In genomic region chr6:32190946-32191677, GRCh38 we compare ENCODE assay signal across 9 cellular contexts. TPM values are rescaled to one million over a fixed set of nuclear protein-coding genes. Genes with fewer than 3 reads are reported as not detected.
DNase-seq lines count a peak whose midpoint lies in the region; ATAC-seq and TF ChIP-seq lines count a peak whose summit lies in the region.
"Had no signal": no experiment of that assay in that cellular context is flagged by ENCODE, and none has a peak within 500 bp of the region (broad histone marks: within the 10 kb centered on the region; RNA-seq: fewer than 3 reads in every experiment).

No MANE protein-coding gene starts in this region.

- H3K9me2 ChIP-seq in MM.1S (replicated peaks; ENCODE audit: insufficient read depth, low read length): no peaks in the 10 kb centered on the region

- peak overlapping the region; percentile 95 to 100 (median 100) for H3K4me2 ChIP-seq in BLaER1 treated with 17β-estradiol and CSF1 and Interleukin-3, amounts not matched to agents 10 nM and 100 nM
- peak overlapping the region; percentile 97; the same call in 1 of the 2 replicates for H3K4me2 ChIP-seq in MM.1S (ENCODE audit: low read depth, low read length)
- H3K4me2 ChIP-seq in neural progenitor cell: peak overlapping the region; percentile 99

- ATAC-seq in HG03097 (IDR thresholded peaks at IDR 0.05; ENCODE audit: low FRiP score, unreplicated experiment): no peak

- H3K27ac ChIP-seq in BLaER1 treated with 17β-estradiol and CSF1 and Interleukin-3, amounts not matched to agents 10 nM and 100 nM: peak overlapping the region; percentile 89 to 99 (median 97)
- H3K27ac ChIP-seq in MM.1S (ENCODE audit: low read length) (peak overlapping the region; percentile 68; the same call in 1 of the 2 replicates), duodenal mucosa (ENCODE audit: low read depth, low read length) (peak overlapping the region; percentile 94), neural progenitor cell (peak overlapping the region; percentile 78)

- no peak for TF ChIP-seq CTCF in MM.1S (IDR thresholded peaks at IDR 0.05; ENCODE audit: low read length)
- no peak for TF ChIP-seq CTCF in neural progenitor cell (IDR thresholded peaks at IDR 0.05)
- no peak for TF ChIP-seq CTCF in GM20000 (IDR thresholded peaks at IDR 0.05; ENCODE audit: extremely low read depth, missing control alignments)

- DNase-seq in MM.1S (no peak), neural progenitor cell (ENCODE audit: low spot score) (no peak), iPS-NIHi7 (ENCODE audit: extremely low spot score) (no peak), GM20000 (ENCODE audit: low spot score) (no peak), hypothalamus (lab: John Stamatoyannopoulos, UW) (no peak)
- DNase-seq: GF-D8 had no signal

- H3K4me3 Mint-ChIP-seq in neural progenitor cell: peak overlapping the region; percentile 72

- H3F3A ChIP-seq in MM.1S (ENCODE audit: insufficient read depth, low read length): peaks cover 21% of the 10 kb centered on the region; the same call in 1 of the 2 replicates
- H3F3A ChIP-seq in neural progenitor cell (ENCODE audit: low read depth): peaks cover 50% of the 10 kb centered on the region

- peaks cover 32% of the 10 kb centered on the region for H3K79me2 ChIP-seq in MM.1S (ENCODE audit: low read length)
- H3K79me2 ChIP-seq in neural progenitor cell (ENCODE audit: low read depth): peaks cover 36% of the 10 kb centered on the region

- peaks cover 15% of the 10 kb centered on the region for H3K36me3 Mint-ChIP-seq in neural progenitor cell

- peak overlapping the region; percentile 90 for H3K27ac Mint-ChIP-seq in neural progenitor cell

- H3K27me3 ChIP-seq in BLaER1 treated with 17β-estradiol and CSF1 and Interleukin-3, amounts not matched to agents 10 nM and 100 nM: no peaks in the 10 kb centered on the region
- no peaks in the 10 kb centered on the region for H3K27me3 ChIP-seq in MM.1S (replicated peaks; ENCODE audit: insufficient read depth, low read length)
- H3K27me3 ChIP-seq in duodenal mucosa (ENCODE audit: control insufficient read depth in 1 of 2, insufficient read depth in 2 of 2, low read length in 2 of 2): no peaks in the 10 kb centered on the region
- H3K27me3 ChIP-seq in neural progenitor cell: no peaks in the 10 kb centered on the region

- H2AFZ ChIP-seq in MM.1S (ENCODE audit: low read length) (no peak overlapping the region), neural progenitor cell (replicated peaks) (no peak overlapping the region)

- H3K4me1 Mint-ChIP-seq in neural progenitor cell: peaks cover 61% of the 10 kb centered on the region

- H3K9me3 Mint-ChIP-seq in neural progenitor cell: no peaks in the 10 kb centered on the region

- H3K4me1 ChIP-seq in BLaER1 treated with 17β-estradiol and CSF1 and Interleukin-3, amounts not matched to agents 10 nM and 100 nM: peaks cover 52 to 81% (median 73%) of the 10 kb centered on the region in 10 experiments
- H3K4me1 ChIP-seq in MM.1S (ENCODE audit: low read length): peaks cover 31% of the 10 kb centered on the region
- peaks cover 57 to 60% of the 10 kb centered on the region in 2 donors for H3K4me1 ChIP-seq in duodenal mucosa (ENCODE audit: control insufficient read depth in 1 of 2, insufficient read depth in 2 of 2, low read length in 2 of 2)
- H3K4me1 ChIP-seq in neural progenitor cell: peaks cover 24% of the 10 kb centered on the region

- no peaks in the 10 kb centered on the region for H3K9me3 ChIP-seq in BLaER1 treated with 17β-estradiol and CSF1 and Interleukin-3, amounts not matched to agents 10 nM and 100 nM (replicated peaks in 1 of 11)
- H3K9me3 ChIP-seq in MM.1S (replicated peaks; ENCODE audit: insufficient read depth, low read length) (no peaks in the 10 kb centered on the region), duodenal mucosa (ENCODE audit: control insufficient read depth in 1 of 2, low read length in 2 of 2) (no peaks in the 10 kb centered on the region), neural progenitor cell (ENCODE audit: low read depth) (no peaks in the 10 kb centered on the region)

- H3K4me3 ChIP-seq in BLaER1 treated with 17β-estradiol and CSF1 and Interleukin-3, amounts not matched to agents 10 nM and 100 nM: peak overlapping the region; percentile 77 to 91 (median 82)
- H3K4me3 ChIP-seq in MM.1S (ENCODE audit: low read length) (peak overlapping the region; percentile 75; the same call in 1 of the 2 replicates), duodenal mucosa (ENCODE audit: low read depth in 1 of 2, low read length in 2 of 2) (peak overlapping the region; percentile 67 to 77), neural progenitor cell (peak overlapping the region; percentile 88)

- H3K27me3 Mint-ChIP-seq in neural progenitor cell (ENCODE audit: insufficient read depth, low read depth): peaks cover 8% of the 10 kb centered on the region

- peaks cover 0 to 19% (median 7%) of the 10 kb centered on the region in 11 experiments; a peak in 8 of 22 replicates for H4K20me1 ChIP-seq in BLaER1 treated with 17β-estradiol and CSF1 and Interleukin-3, amounts not matched to agents 10 nM and 100 nM
- no peaks in the 10 kb centered on the region for H4K20me1 ChIP-seq in MM.1S (ENCODE audit: insufficient read depth, low read length)
- H4K20me1 ChIP-seq in neural progenitor cell (ENCODE audit: low read depth): peaks cover 23% of the 10 kb centered on the region

- H3K9ac ChIP-seq in BLaER1 treated with 17β-estradiol and CSF1 and Interleukin-3, amounts not matched to agents 10 nM and 100 nM: peak overlapping the region; percentile 92 to 97 (median 94)
- H3K9ac ChIP-seq in MM.1S (ENCODE audit: low read length): no peak overlapping the region
- peak overlapping the region; percentile 85 to 86 for H3K9ac ChIP-seq in duodenal mucosa (ENCODE audit: low read depth in 1 of 2, low read length in 2 of 2)
- H3K9ac ChIP-seq in neural progenitor cell: no peak overlapping the region

- peaks cover 19 to 29% (median 24%) of the 10 kb centered on the region in 11 experiments for H3K36me3 ChIP-seq in BLaER1 treated with 17β-estradiol and CSF1 and Interleukin-3, amounts not matched to agents 10 nM and 100 nM
- H3K36me3 ChIP-seq in MM.1S (replicated peaks; ENCODE audit: insufficient read depth, low read length) (no peaks in the 10 kb centered on the region), duodenal mucosa (ENCODE audit: control insufficient read depth in 1 of 2, insufficient read depth in 2 of 2, low read length in 2 of 2) (peaks cover 7 to 18% of the 10 kb centered on the region in 2 donors), neural progenitor cell (no peaks in the 10 kb centered on the region)

RNA-seq across cellular contexts. Expression of gene PBX2, which starts 1.1 kb away (rescaled TPM):
- 53.3 and 114 TPM in 2 replicates for total RNA-seq in neural progenitor cell (ENCODE audit: low replicate concordance)

RNA-seq across cellular contexts. Expression of gene GPSM3, which starts 1.3 kb away (rescaled TPM):
- total RNA-seq in neural progenitor cell (ENCODE audit: low replicate concordance): 3.4 and 4.5 TPM in 2 replicates

RNA-seq across cellular contexts. Expression of gene AGER, which starts 7.1 kb away (rescaled TPM):
- 1.1 and 1.4 TPM in 2 replicates for total RNA-seq in neural progenitor cell (ENCODE audit: low replicate concordance)

RNA-seq across cellular contexts. Expression of gene RNF5, which starts 12.9 kb away (rescaled TPM):
- total RNA-seq in neural progenitor cell (ENCODE audit: low replicate concordance): 129 and 169 TPM in 2 replicates

RNA-seq across cellular contexts. Expression of gene AGPAT1, which starts 15.2 kb away (rescaled TPM):
- total RNA-seq in neural progenitor cell (ENCODE audit: low replicate concordance): 46.9 and 105 TPM in 2 replicates

Comparison
In these comparisons a context has a peak if more than half of its experiments do, and no peak if none do; other contexts are left out.
1. H3K9ac ChIP-seq: peak in BLaER1 treated with 17β-estradiol and CSF1 and Interleukin-3, amounts not matched to agents 10 nM and 100 nM (11 of 11) and duodenal mucosa (2 of 2); none in MM.1S (single experiment) and neural progenitor cell (single experiment).
2. Peak in every context shown above with its lines, with median percentiles within 50 percentile points of each other: H3K27ac ChIP-seq, H3K4me2 ChIP-seq and H3K4me3 ChIP-seq.